ENCODE assay signal across 12 cellular contexts in genomic region chrX:13750812-13751211, GRCh38. TPM values are rescaled to one million over a fixed set of nuclear protein-coding genes. Genes with fewer than 3 reads are reported as not detected.
DNase-seq lines count a peak whose midpoint lies in the region; ATAC-seq and TF ChIP-seq lines count a peak whose summit lies in the region.
"Had no signal": no experiment of that assay in that cellular context is flagged by ENCODE, and none has a peak within 500 bp of the region (broad histone marks: within the 10 kb centered on the region; RNA-seq: fewer than 3 reads in every experiment).

No MANE protein-coding gene starts in this region.

- H3K27me3 ChIP-seq in BLaER1 (peaks cover 11% of the 10 kb centered on the region; the same call in 1 of the 2 replicates), gastrocnemius medialis (no peaks in the 10 kb centered on the region)
- H3K27me3 ChIP-seq: esophagus muscularis mucosa had no signal

- H3K4me1 ChIP-seq in BLaER1 (peaks cover 70% of the 10 kb centered on the region), OCI-LY7 (ENCODE audit: insufficient read depth, low read length, poor library complexity, severe bottlenecking) (peaks cover 57% of the 10 kb centered on the region), gastrocnemius medialis (no peaks in the 10 kb centered on the region)

- no peak for TF ChIP-seq CTCF in OCI-LY7 (conservative IDR thresholded peaks at IDR 0.05; ENCODE audit: low read length)
- no peak for TF ChIP-seq CTCF in gastrocnemius medialis (IDR thresholded peaks at IDR 0.05 in 4 of 5, conservative IDR thresholded peaks at IDR 0.05 in 1 of 5)

- intact Hi-C loops in OCI-LY7 (cut with micrococcal nuclease; ENCODE audit: unreplicated experiment), result loop anchor here (1.0 to 10.0 kb wide), 3 partner anchors 93 to 1124 kb away; partner anchors contain the start of genes FANCB and MOSPD2
- intact Hi-C loops in gastrocnemius medialis (cut with DNase I; ENCODE audit: low total_unique reads), result loop anchor here (2.0 kb wide), 1 partner anchor 282 kb away; no protein-coding TSS in a partner anchor

- no peaks in the 10 kb centered on the region for H3K9me3 ChIP-seq in BLaER1
- H3K9me3 ChIP-seq in OCI-LY7 (ENCODE audit: low read length), result no peaks in the 10 kb centered on the region
- no peaks in the 10 kb centered on the region for H3K9me3 ChIP-seq in gastrocnemius medialis
- H3K9me3 ChIP-seq: esophagus muscularis mucosa had no signal

- H3K9me2 ChIP-seq in OCI-LY7 (ENCODE audit: insufficient read depth, low read length), result no peaks in the 10 kb centered on the region

- H3K9ac ChIP-seq in BLaER1, result no peak overlapping the region

- ATAC-seq in GM18861 (IDR thresholded peaks at IDR 0.05; ENCODE audit: unreplicated experiment), result peak; percentile 38
- ATAC-seq in HG02852 (IDR thresholded peaks at IDR 0.05; ENCODE audit: unreplicated experiment), result peak; percentile 62
- ATAC-seq in gastrocnemius medialis, result no peak

- in situ Hi-C loops in gastrocnemius medialis (cut with MboI; ENCODE audit: low sequenced_read_pairs in 4 of 4), result no loop called here

- CTCF ChIA-PET in OCI-LY7 (lab: Charles Lee; ENCODE audit: unreplicated experiment), result interaction anchor here (0.6 kb wide), 1 partner anchor 14 kb away, joined by 3 read pairs; no protein-coding TSS in a partner anchor

- TF ChIP-seq POLR2A in gastrocnemius medialis (IDR thresholded peaks at IDR 0.05), result no peak

- H2AFZ ChIP-seq in OCI-LY7 (ENCODE audit: low read length), result no peak overlapping the region

- H3K79me2 ChIP-seq in OCI-LY7 (ENCODE audit: insufficient read depth, low read depth, low read length), result peaks cover 32% of the 10 kb centered on the region; the same call in 1 of the 2 replicates

- DNase-seq in OCI-LY7 (ENCODE audit: low spot score), result no peak
- no peak for DNase-seq in germinal center (ENCODE audit: low spot score)
- no peak for DNase-seq in UCSD-AML1 (lab: John Stamatoyannopoulos, UW; ENCODE audit: unreplicated experiment)
- DNase-seq in gastrocnemius medialis, result no peak
- DNase-seq in NCI-H2196 (lab: John Stamatoyannopoulos, UW; ENCODE audit: unreplicated experiment), result no peak
- DNase-seq: posterior cingulate gyrus, T-helper 9 cell had no signal

- H3K4me2 ChIP-seq in BLaER1, result peak overlapping the region; percentile 72
- H3K4me2 ChIP-seq in OCI-LY7 (ENCODE audit: low read length), result peak overlapping the region; percentile 31; the same call in 1 of the 2 replicates
- H3K4me2 ChIP-seq: smooth muscle cell had no signal

- H3K27ac ChIP-seq in BLaER1 (peak overlapping the region; percentile 70; the same call in 1 of the 2 replicates), OCI-LY7 (ENCODE audit: low read depth, low read length, poor library complexity, severe bottlenecking) (peak overlapping the region; percentile 57), gastrocnemius medialis (no peak overlapping the region)
- H3K27ac ChIP-seq: esophagus muscularis mucosa had no signal

- H4K20me1 ChIP-seq in BLaER1 (peaks cover 24% of the 10 kb centered on the region), OCI-LY7 (ENCODE audit: insufficient read depth, low read length) (no peaks in the 10 kb centered on the region)

- no peak overlapping the region for H3K4me3 ChIP-seq in BLaER1
- H3K4me3 ChIP-seq in OCI-LY7 (ENCODE audit: low read depth, low read length, poor library complexity, severe bottlenecking), result no peak overlapping the region
- H3K4me3 ChIP-seq in gastrocnemius medialis, result no peak overlapping the region
- H3K4me3 ChIP-seq: esophagus muscularis mucosa, smooth muscle cell had no signal

- no TSS peak for BruUV-seq in OCI-LY7 (replicated peaks; lab: Mats Ljungman, UMichigan)

- H3K36me3 ChIP-seq in BLaER1 (peaks cover 65% of the 10 kb centered on the region), OCI-LY7 (ENCODE audit: insufficient read depth, low read length) (peaks cover 95% of the 10 kb centered on the region), gastrocnemius medialis (peaks cover 0 to 20% of the 10 kb centered on the region in 2 donors)

- POLR2A ChIA-PET in OCI-LY7 (lab: Charles Lee), result interaction anchor here (3.5 to 6.3 kb wide), 2 partner anchors 9 to 16 kb away, joined by 15 to 52 read pairs; partner anchors contain the start of genes OFD1 and TRAPPC2

RNA-seq across cellular contexts. Expression of gene OFD1, which starts 16.3 kb away (rescaled TPM):
- total RNA-seq in OCI-LY7 (2014; rRNA removed; shearing (Covaris generic)), result 60.7 and 71.0 TPM in 2 replicates
- total RNA-seq in OCI-LY7 (2022) (64.7 and 69.8 TPM in 2 replicates), gastrocnemius medialis (1 to 10 TPM; 2.8 to 8.0 (median 7.0) TPM)

RNA-seq across cellular contexts. Expression of gene TRAPPC2, which starts 16.4 kb away (rescaled TPM):
- total RNA-seq in OCI-LY7 (2014; rRNA removed; shearing (Covaris generic)), result 16.4 and 22.2 TPM in 2 replicates
- total RNA-seq in OCI-LY7 (2022) (27.0 and 32.3 TPM in 2 replicates), gastrocnemius medialis (1 to 10 TPM; 1.4 to 4.3 (median 2.9) TPM)

Comparison
In these comparisons a context has a peak if more than half of its experiments do, and no peak if none do; other contexts are left out.
1. H3K27ac ChIP-seq: peak in BLaER1 (single experiment) and OCI-LY7 (single experiment); none in gastrocnemius medialis (0 of 4).
2. ATAC-seq: peak in GM18861 (single experiment) and HG02852 (single experiment); none in gastrocnemius medialis (0 of 2).
3. RNA of gene OFD1, which starts 16.3 kb away (total RNA-seq): 60.7 to 71.0 TPM in OCI-LY7; 2.8 to 8.0 TPM in gastrocnemius medialis; every median in the first group is over 4 times any median in the second.